Comparison of ENCODE assay signal across 1 cellular context in genomic region chr6:166313255-166314070, GRCh38.
TF ChIP-seq lines count a peak whose summit lies in the region.

No MANE protein-coding gene starts in this region.

TF ChIP-seq in HepG2, 621 proteins besides CTCF, POLR2A, EP300 and RAD21 (continued from another document and continues in another):
- TF ChIP-seq, protein P1, sequence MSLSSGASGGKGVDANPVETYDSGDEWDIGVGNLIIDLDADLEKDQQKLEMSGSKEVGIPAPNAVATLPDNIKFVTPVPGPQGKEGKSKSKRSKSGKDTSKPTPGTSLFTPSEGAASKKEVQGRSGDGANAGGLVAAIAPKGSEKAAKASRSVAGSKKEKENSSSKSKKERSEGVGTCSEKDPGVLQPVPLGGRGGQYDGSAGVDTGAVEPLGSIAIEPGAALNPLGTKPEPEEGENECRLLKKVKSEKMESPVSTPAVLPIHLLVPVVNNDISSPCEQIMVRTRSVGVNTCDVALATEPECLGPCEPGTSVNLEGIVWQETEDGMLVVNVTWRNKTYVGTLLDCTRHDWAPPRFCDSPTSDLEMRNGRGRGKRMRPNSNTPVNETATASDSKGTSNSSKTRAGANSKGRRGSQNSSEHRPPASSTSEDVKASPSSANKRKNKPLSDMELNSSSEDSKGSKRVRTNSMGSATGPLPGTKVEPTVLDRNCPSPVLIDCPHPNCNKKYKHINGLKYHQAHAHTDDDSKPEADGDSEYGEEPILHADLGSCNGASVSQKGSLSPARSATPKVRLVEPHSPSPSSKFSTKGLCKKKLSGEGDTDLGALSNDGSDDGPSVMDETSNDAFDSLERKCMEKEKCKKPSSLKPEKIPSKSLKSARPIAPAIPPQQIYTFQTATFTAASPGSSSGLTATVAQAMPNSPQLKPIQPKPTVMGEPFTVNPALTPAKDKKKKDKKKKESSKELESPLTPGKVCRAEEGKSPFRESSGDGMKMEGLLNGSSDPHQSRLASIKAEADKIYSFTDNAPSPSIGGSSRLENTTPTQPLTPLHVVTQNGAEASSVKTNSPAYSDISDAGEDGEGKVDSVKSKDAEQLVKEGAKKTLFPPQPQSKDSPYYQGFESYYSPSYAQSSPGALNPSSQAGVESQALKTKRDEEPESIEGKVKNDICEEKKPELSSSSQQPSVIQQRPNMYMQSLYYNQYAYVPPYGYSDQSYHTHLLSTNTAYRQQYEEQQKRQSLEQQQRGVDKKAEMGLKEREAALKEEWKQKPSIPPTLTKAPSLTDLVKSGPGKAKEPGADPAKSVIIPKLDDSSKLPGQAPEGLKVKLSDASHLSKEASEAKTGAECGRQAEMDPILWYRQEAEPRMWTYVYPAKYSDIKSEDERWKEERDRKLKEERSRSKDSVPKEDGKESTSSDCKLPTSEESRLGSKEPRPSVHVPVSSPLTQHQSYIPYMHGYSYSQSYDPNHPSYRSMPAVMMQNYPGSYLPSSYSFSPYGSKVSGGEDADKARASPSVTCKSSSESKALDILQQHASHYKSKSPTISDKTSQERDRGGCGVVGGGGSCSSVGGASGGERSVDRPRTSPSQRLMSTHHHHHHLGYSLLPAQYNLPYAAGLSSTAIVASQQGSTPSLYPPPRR (CRISPR knock-in tag; IDR thresholded peaks at IDR 0.05; ENCODE audit: borderline replicate concordance): no peak
- no peak for TF ChIP-seq ASH2L (IDR thresholded peaks at IDR 0.05; ENCODE audit: insufficient read length, low read depth, low read length)
- no peak for TF ChIP-seq ZNF30 (CRISPR knock-in tag; IDR thresholded peaks at IDR 0.05)
- no peak for TF ChIP-seq GLI4 (CRISPR knock-in tag; IDR thresholded peaks at IDR 0.05; ENCODE audit: borderline replicate concordance)
- no peak for TF ChIP-seq BRF2 (CRISPR knock-in tag; IDR thresholded peaks at IDR 0.05)
- no peak for TF ChIP-seq PRDM10 (CRISPR knock-in tag; IDR thresholded peaks at IDR 0.05; ENCODE audit: low read depth)
- TF ChIP-seq ZNF556 (CRISPR knock-in tag; IDR thresholded peaks at IDR 0.05; ENCODE audit: borderline replicate concordance): no peak
- TF ChIP-seq GTF3A (CRISPR knock-in tag; conservative IDR thresholded peaks at IDR 0.05): no peak
- TF ChIP-seq, protein P2, sequence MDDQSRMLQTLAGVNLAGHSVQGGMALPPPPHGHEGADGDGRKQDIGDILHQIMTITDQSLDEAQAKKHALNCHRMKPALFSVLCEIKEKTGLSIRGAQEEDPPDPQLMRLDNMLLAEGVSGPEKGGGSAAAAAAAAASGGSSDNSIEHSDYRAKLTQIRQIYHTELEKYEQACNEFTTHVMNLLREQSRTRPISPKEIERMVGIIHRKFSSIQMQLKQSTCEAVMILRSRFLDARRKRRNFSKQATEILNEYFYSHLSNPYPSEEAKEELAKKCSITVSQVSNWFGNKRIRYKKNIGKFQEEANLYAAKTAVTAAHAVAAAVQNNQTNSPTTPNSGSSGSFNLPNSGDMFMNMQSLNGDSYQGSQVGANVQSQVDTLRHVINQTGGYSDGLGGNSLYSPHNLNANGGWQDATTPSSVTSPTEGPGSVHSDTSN (CRISPR knock-in tag; IDR thresholded peaks at IDR 0.05; ENCODE audit: borderline replicate concordance): no peak
- no peak for TF ChIP-seq ZNF160 (CRISPR knock-in tag; IDR thresholded peaks at IDR 0.05)
- TF ChIP-seq, protein P3, sequence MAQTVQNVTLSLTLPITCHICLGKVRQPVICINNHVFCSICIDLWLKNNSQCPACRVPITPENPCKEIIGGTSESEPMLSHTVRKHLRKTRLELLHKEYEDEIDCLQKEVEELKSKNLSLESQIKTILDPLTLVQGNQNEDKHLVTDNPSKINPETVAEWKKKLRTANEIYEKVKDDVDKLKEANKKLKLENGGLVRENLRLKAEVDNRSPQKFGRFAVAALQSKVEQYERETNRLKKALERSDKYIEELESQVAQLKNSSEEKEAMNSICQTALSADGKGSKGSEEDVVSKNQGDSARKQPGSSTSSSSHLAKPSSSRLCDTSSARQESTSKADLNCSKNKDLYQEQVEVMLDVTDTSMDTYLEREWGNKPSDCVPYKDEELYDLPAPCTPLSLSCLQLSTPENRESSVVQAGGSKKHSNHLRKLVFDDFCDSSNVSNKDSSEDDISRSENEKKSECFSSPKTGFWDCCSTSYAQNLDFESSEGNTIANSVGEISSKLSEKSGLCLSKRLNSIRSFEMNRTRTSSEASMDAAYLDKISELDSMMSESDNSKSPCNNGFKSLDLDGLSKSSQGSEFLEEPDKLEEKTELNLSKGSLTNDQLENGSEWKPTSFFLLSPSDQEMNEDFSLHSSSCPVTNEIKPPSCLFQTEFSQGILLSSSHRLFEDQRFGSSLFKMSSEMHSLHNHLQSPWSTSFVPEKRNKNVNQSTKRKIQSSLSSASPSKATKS (CRISPR knock-in tag; IDR thresholded peaks at IDR 0.05): no peak
- no peak for TF ChIP-seq EEA1 (CRISPR knock-in tag; IDR thresholded peaks at IDR 0.05; ENCODE audit: borderline replicate concordance)
- no peak for TF ChIP-seq FOXA1 (IDR thresholded peaks at IDR 0.05)
- no peak for TF ChIP-seq FOXA1 (CRISPR knock-in tag; IDR thresholded peaks at IDR 0.05)
- no peak for TF ChIP-seq ZNF615 (CRISPR knock-in tag; IDR thresholded peaks at IDR 0.05; ENCODE audit: borderline replicate concordance)
- no peak for TF ChIP-seq ZNF501 (CRISPR knock-in tag; IDR thresholded peaks at IDR 0.05)
- TF ChIP-seq PAXIP1 (CRISPR knock-in tag; conservative IDR thresholded peaks at IDR 0.05): no peak
- TF ChIP-seq ZSCAN12 (CRISPR knock-in tag; IDR thresholded peaks at IDR 0.05): no peak
- no peak for TF ChIP-seq KLF11 (CRISPR knock-in tag; IDR thresholded peaks at IDR 0.05)
- TF ChIP-seq, protein P4, sequence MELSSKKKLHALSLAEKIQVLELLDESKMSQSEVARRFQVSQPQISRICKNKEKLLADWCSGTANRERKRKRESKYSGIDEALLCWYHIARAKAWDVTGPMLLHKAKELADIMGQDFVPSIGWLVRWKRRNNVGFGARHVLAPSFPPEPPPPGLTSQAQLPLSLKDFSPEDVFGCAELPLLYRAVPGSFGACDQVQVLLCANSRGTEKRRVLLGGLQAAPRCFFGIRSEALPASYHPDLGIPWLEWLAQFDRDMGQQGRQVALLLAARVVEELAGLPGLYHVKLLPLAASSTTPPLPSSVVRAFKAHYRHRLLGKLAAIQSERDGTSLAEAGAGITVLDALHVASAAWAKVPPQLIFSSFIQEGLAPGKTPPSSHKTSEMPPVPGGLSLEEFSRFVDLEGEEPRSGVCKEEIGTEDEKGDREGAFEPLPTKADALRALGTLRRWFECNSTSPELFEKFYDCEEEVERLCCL (CRISPR knock-in tag; IDR thresholded peaks at IDR 0.05; ENCODE audit: borderline replicate concordance): no peak
- no peak for TF ChIP-seq BCLAF1 (IDR thresholded peaks at IDR 0.05)
- TF ChIP-seq ZNF17 (CRISPR knock-in tag; IDR thresholded peaks at IDR 0.05): no peak
- no peak for TF ChIP-seq ZNF343 (CRISPR knock-in tag; IDR thresholded peaks at IDR 0.05)
- TF ChIP-seq, protein P5, sequence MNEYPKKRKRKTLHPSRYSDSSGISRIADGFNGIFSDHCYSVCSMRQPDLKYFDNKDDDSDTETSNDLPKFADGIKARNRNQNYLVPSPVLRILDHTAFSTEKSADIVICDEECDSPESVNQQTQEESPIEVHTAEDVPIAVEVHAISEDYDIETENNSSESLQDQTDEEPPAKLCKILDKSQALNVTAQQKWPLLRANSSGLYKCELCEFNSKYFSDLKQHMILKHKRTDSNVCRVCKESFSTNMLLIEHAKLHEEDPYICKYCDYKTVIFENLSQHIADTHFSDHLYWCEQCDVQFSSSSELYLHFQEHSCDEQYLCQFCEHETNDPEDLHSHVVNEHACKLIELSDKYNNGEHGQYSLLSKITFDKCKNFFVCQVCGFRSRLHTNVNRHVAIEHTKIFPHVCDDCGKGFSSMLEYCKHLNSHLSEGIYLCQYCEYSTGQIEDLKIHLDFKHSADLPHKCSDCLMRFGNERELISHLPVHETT (CRISPR knock-in tag; conservative IDR thresholded peaks at IDR 0.05): no peak
- TF ChIP-seq ZMYM3 (CRISPR knock-in tag; IDR thresholded peaks at IDR 0.05): no peak
- no peak for TF ChIP-seq ZNF10 (CRISPR knock-in tag; IDR thresholded peaks at IDR 0.05; ENCODE audit: borderline replicate concordance, low read depth)
- no peak for TF ChIP-seq ZNF350 (CRISPR knock-in tag; IDR thresholded peaks at IDR 0.05; ENCODE audit: borderline replicate concordance, low read depth)
- no peak for TF ChIP-seq PHF20 (CRISPR knock-in tag; IDR thresholded peaks at IDR 0.05)
- TF ChIP-seq, protein P6, sequence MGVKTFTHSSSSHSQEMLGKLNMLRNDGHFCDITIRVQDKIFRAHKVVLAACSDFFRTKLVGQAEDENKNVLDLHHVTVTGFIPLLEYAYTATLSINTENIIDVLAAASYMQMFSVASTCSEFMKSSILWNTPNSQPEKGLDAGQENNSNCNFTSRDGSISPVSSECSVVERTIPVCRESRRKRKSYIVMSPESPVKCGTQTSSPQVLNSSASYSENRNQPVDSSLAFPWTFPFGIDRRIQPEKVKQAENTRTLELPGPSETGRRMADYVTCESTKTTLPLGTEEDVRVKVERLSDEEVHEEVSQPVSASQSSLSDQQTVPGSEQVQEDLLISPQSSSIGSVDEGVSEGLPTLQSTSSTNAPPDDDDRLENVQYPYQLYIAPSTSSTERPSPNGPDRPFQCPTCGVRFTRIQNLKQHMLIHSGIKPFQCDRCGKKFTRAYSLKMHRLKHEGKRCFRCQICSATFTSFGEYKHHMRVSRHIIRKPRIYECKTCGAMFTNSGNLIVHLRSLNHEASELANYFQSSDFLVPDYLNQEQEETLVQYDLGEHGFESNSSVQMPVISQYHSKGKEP (CRISPR knock-in tag; IDR thresholded peaks at IDR 0.05): no peak
- no peak for TF ChIP-seq ZNF607 (CRISPR knock-in tag; IDR thresholded peaks at IDR 0.05; ENCODE audit: borderline replicate concordance)
- no peak for TF ChIP-seq DR1 (CRISPR knock-in tag; IDR thresholded peaks at IDR 0.05)
- TF ChIP-seq MEIS1 (CRISPR knock-in tag; IDR thresholded peaks at IDR 0.05; ENCODE audit: borderline replicate concordance): no peak
